Comparison of ENCODE assay signal across 17 cellular contexts in the genomic region with DNA sequence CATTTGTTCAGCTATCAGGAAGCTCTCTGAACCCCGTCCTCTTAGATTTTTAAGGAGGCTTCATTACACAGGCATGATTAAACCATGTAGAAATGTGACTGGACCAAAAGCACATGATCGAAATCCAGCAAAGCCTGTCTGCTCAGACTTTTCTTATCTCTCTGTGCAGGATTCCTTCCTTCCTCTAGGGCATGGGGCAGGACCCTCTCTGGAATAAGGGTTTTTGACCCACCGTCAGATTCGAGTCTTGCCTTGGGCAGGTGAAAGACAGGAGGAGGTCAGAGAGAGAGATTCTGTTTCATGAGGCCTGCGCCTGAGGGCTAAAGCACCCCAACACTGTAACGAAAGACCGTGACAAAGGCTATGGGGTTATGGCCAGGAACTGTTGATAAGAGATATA.
A peak's percentile ranks its signal among the peaks of the same experiment; 100 is the strongest.
DNase-seq lines count a peak whose midpoint lies in the region; ATAC-seq and TF ChIP-seq lines count a peak whose summit lies in the region.
"Had no signal": no experiment of that assay in that cellular context is flagged by ENCODE, and none has a peak within 500 bp of the region (broad histone marks: within the 10 kb centered on the region; RNA-seq: fewer than 3 reads in every experiment).

No MANE protein-coding gene starts in this region.

- no peaks in the 10 kb centered on the region for H3K9me3 Mint-ChIP-seq in GM23338
- H3K9me3 Mint-ChIP-seq in activated CD4-positive, alpha-beta T cell treated with anti-CD3 and anti-CD28 coated beads, Interleukin-2, amount 10 ng/mL, durations not matched to agents 7 days and 5 days = no peaks in the 10 kb centered on the region

- no peaks in the 10 kb centered on the region for H3K79me2 ChIP-seq in GM23338 (replicated peaks; ENCODE audit: insufficient read depth)

- no peaks in the 10 kb centered on the region for H4K20me1 ChIP-seq in GM23338 (replicated peaks; ENCODE audit: insufficient read depth)

- 83% methylated on average over 7 of the region's 7 CpGs; no CpG with 5 or more reads in 1 of the 2 donors for WGBS in transverse colon (ENCODE audit: low coverage in 1 of 2), 2 donors

- no peak overlapping the region for H3K9ac ChIP-seq in muscle layer of colon (ENCODE audit: low read length)
- H3K9ac ChIP-seq: KMS-11 had no signal

- DNase-seq in GM23338 (ENCODE audit: low spot score) (no peak), transverse colon (no peak), nucleus accumbens (lab: John Stamatoyannopoulos, UW) (no peak)
- no peak for DNase-seq in activated CD4-positive, alpha-beta T cell treated with anti-CD3 and anti-CD28 coated beads, Interleukin-2, amount 10 ng/mL, durations not matched to agents 7 days and 5 days
- DNase-seq: CD4-positive, CD25-positive, alpha-beta regulatory T cell; DMS53; NCI-H1092 treated with DMSO at 0.1 percent for 48 hours; NCI-H1694; NCI-H2107; NCI-H345; PC-3 had no signal

- no peaks in the 10 kb centered on the region for H3K9me2 ChIP-seq in GM23338 (ENCODE audit: insufficient read depth)

- H3K4me3 Mint-ChIP-seq in GM23338 = no peak overlapping the region
- no peak overlapping the region for H3K4me3 Mint-ChIP-seq in activated CD4-positive, alpha-beta T cell treated with anti-CD3 and anti-CD28 coated beads, Interleukin-2, amount 10 ng/mL, durations not matched to agents 7 days and 5 days
- H3K4me3 Mint-ChIP-seq: CD4-positive, CD25-positive, alpha-beta regulatory T cell had no signal

- no peak for TF ChIP-seq EP300 in transverse colon (IDR thresholded peaks at IDR 0.05; ENCODE audit: low read depth)

- no peaks in the 10 kb centered on the region for H3K36me3 ChIP-seq in GM23338 (ENCODE audit: insufficient read depth)
- no peaks in the 10 kb centered on the region for H3K36me3 ChIP-seq in muscle layer of colon (ENCODE audit: insufficient read depth, low read length)
- no peaks in the 10 kb centered on the region for H3K36me3 ChIP-seq in transverse colon
- H3K36me3 ChIP-seq: HAP-1 had no signal

- CTCF ChIA-PET in activated CD4-positive, alpha-beta T cell treated with anti-CD3 and anti-CD28 coated beads, Interleukin-2, amount 10 ng/mL, durations not matched to agents 7 days and 5 days (lab: Charles Lee) = interaction anchor here (0.6 to 1.2 kb wide), 2 partner anchors 31 to 377 kb away, joined by 3 read pairs; no protein-coding TSS in a partner anchor

- peak overlapping the region; percentile 66; the same call in 1 of the 2 replicates for H2AFZ ChIP-seq in GM23338

- no peak for TF ChIP-seq POLR2A in transverse colon (IDR thresholded peaks at IDR 0.05)

- no peak overlapping the region for H3K4me3 ChIP-seq in GM23338
- H3K4me3 ChIP-seq in muscle layer of colon (ENCODE audit: low read depth in 1 of 2, low read length in 2 of 2) = no peak overlapping the region
- H3K4me3 ChIP-seq in transverse colon = no peak overlapping the region
- H3K4me3 ChIP-seq: HAP-1 had no signal

- H3K36me3 Mint-ChIP-seq in GM23338 (ENCODE audit: low read depth) = no peaks in the 10 kb centered on the region
- H3K36me3 Mint-ChIP-seq in activated CD4-positive, alpha-beta T cell treated with anti-CD3 and anti-CD28 coated beads, Interleukin-2, amount 10 ng/mL, durations not matched to agents 7 days and 5 days (ENCODE audit: low read depth) = no peaks in the 10 kb centered on the region
- H3K36me3 Mint-ChIP-seq: CD4-positive, CD25-positive, alpha-beta regulatory T cell had no signal

- no peak overlapping the region for H3K4me2 ChIP-seq in GM23338
- H3K4me2 ChIP-seq: KMS-11 had no signal

- POLR2A ChIA-PET in activated CD4-positive, alpha-beta T cell treated with anti-CD3 and anti-CD28 coated beads, Interleukin-2, amount 10 ng/mL, durations not matched to agents 7 days and 5 days (lab: Charles Lee) = no interaction called here

- H3K4me1 ChIP-seq in GM23338 (ENCODE audit: insufficient read depth) (0 out of 2 replicates have a peak, but pooled peaks cover under 1% of the 10 kb centered on the region), muscle layer of colon (ENCODE audit: insufficient read depth, low read length) (peaks cover 11% of the 10 kb centered on the region), transverse colon (peaks cover 0 to 19% (median 1%) of the 10 kb centered on the region in 4 donors)

- H3K27me3 Mint-ChIP-seq in GM23338 (ENCODE audit: insufficient read depth, low read depth, poor library complexity) = peaks cover 8% of the 10 kb centered on the region
- no peaks in the 10 kb centered on the region for H3K27me3 Mint-ChIP-seq in activated CD4-positive, alpha-beta T cell treated with anti-CD3 and anti-CD28 coated beads, Interleukin-2, amount 10 ng/mL, durations not matched to agents 7 days and 5 days
- H3K27me3 Mint-ChIP-seq: CD4-positive, CD25-positive, alpha-beta regulatory T cell had no signal

- H3K27ac ChIP-seq in GM23338 (ENCODE audit: low read depth) = no peak overlapping the region
- H3K27ac ChIP-seq in cingulate gyrus (ENCODE audit: low read depth, low read length) = peak overlapping the region; percentile 35
- peak overlapping the region; percentile 62 for H3K27ac ChIP-seq in muscle layer of colon (ENCODE audit: low read depth, low read length)
- peak overlapping the region in 3 of 4 donors; percentile 8 to 32 (median 19) for H3K27ac ChIP-seq in transverse colon
- H3K27ac ChIP-seq: KMS-11 had no signal

- H3K9me3 ChIP-seq in muscle layer of colon (ENCODE audit: low read length) (no peaks in the 10 kb centered on the region), transverse colon (no peaks in the 10 kb centered on the region)
- H3K9me3 ChIP-seq: HAP-1 had no signal

- intact Hi-C loops in transverse colon (cut with DNase I; ENCODE audit: low total_unique reads) = no loop called here

- peaks cover 13% of the 10 kb centered on the region for H3K4me1 Mint-ChIP-seq in GM23338
- peaks cover 9% of the 10 kb centered on the region for H3K4me1 Mint-ChIP-seq in activated CD4-positive, alpha-beta T cell treated with anti-CD3 and anti-CD28 coated beads, Interleukin-2, amount 10 ng/mL, durations not matched to agents 7 days and 5 days
- H3K4me1 Mint-ChIP-seq: CD4-positive, CD25-positive, alpha-beta regulatory T cell had no signal

- no peak for ATAC-seq in GM23338
- ATAC-seq in GM21576 (IDR thresholded peaks at IDR 0.05; ENCODE audit: unreplicated experiment) = no peak
- ATAC-seq: HepG2, PC-3 had no signal

- in situ Hi-C loops in transverse colon (cut with MboI; ENCODE audit: low pct_ligation_motif_present in 1 of 4, low pct_unique_long_range_greater_than_20kb in 1 of 4, low sequenced_read_pairs in 3 of 4) = no loop called here

- no peak overlapping the region for H3K27ac Mint-ChIP-seq in GM23338
- H3K27ac Mint-ChIP-seq in activated CD4-positive, alpha-beta T cell treated with anti-CD3 and anti-CD28 coated beads, Interleukin-2, amount 10 ng/mL, durations not matched to agents 7 days and 5 days = no peak overlapping the region
- H3K27ac Mint-ChIP-seq: CD4-positive, CD25-positive, alpha-beta regulatory T cell had no signal

- no peaks in the 10 kb centered on the region for H3K27me3 ChIP-seq in GM23338 (ENCODE audit: insufficient read depth)
- no peaks in the 10 kb centered on the region for H3K27me3 ChIP-seq in muscle layer of colon (ENCODE audit: control insufficient read depth in 1 of 2, insufficient read depth in 2 of 2, low read length in 2 of 2)
- H3K27me3 ChIP-seq in transverse colon = no peaks in the 10 kb centered on the region

- TF ChIP-seq CTCF in GM23338 (conservative IDR thresholded peaks at IDR 0.05; ENCODE audit: low read depth in 2 of 2) = no peak
- TF ChIP-seq CTCF in transverse colon (IDR thresholded peaks at IDR 0.05) = no peak

- H3F3A ChIP-seq in GM23338 (replicated peaks; ENCODE audit: low read depth) = no peaks in the 10 kb centered on the region

TF ChIP-seq in GM23338, 12 proteins besides CTCF, POLR2A, EP300 and RAD21 (continues in another document):
- TF ChIP-seq, protein P1, sequence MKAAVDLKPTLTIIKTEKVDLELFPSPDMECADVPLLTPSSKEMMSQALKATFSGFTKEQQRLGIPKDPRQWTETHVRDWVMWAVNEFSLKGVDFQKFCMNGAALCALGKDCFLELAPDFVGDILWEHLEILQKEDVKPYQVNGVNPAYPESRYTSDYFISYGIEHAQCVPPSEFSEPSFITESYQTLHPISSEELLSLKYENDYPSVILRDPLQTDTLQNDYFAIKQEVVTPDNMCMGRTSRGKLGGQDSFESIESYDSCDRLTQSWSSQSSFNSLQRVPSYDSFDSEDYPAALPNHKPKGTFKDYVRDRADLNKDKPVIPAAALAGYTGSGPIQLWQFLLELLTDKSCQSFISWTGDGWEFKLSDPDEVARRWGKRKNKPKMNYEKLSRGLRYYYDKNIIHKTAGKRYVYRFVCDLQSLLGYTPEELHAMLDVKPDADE (IDR thresholded peaks at IDR 0.05) = no peak
- TF ChIP-seq EZH2 (IDR thresholded peaks at IDR 0.05; ENCODE audit: low read depth, unreplicated experiment) = no peak
